Comparison of ENCODE assay signal across 17 cellular contexts in genomic region chr4:8414377-8414776, GRCh38. TPM values are rescaled to one million over a fixed set of nuclear protein-coding genes. Genes with fewer than 3 reads are reported as not detected.
DNase-seq lines count a peak whose midpoint lies in the region; ATAC-seq and TF ChIP-seq lines count a peak whose summit lies in the region.
"Had no signal": no experiment of that assay in that cellular context is flagged by ENCODE, and none has a peak within 500 bp of the region (broad histone marks: within the 10 kb centered on the region; RNA-seq: fewer than 3 reads in every experiment).

No MANE protein-coding gene starts in this region.

- no peak overlapping the region for H3K4me3 ChIP-seq in MG63
- H3K4me3 ChIP-seq: vagina had no signal

- no TSS peak for BruUV-seq in MCF 10A (replicated peaks; lab: Mats Ljungman, UMichigan)

- CTCF ChIA-PET in activated naive CD4-positive, alpha-beta T cell treated with anti-CD3 and anti-CD28 coated beads, Interleukin-2, amount 10 ng/mL, durations not matched to agents 7 days and 5 days (lab: Charles Lee), result interaction anchor here (1.9 kb wide), 1 partner anchor 11 kb away, joined by 6 read pairs; no protein-coding TSS in a partner anchor
- CTCF ChIA-PET in MCF 10A (lab: Yijun Ruan, JAX), result interaction anchor here (1.9 kb wide), 1 partner anchor 11 kb away, joined by 5 read pairs; no protein-coding TSS in a partner anchor

- H3K36me3 ChIP-seq in MG63, result peaks cover 6% of the 10 kb centered on the region

- no peaks in the 10 kb centered on the region for H3K27me3 Mint-ChIP-seq in activated naive CD4-positive, alpha-beta T cell treated with anti-CD3 and anti-CD28 coated beads, Interleukin-2, amount 10 ng/mL, durations not matched to agents 7 days and 5 days
- H3K27me3 Mint-ChIP-seq in MCF 10A (ENCODE audit: insufficient read depth, unreplicated experiment), result no peaks in the 10 kb centered on the region
- H3K27me3 Mint-ChIP-seq: stimulated activated naive B cell treated with anti-CD40 and anti-IgM and Interleukin-4, amounts not matched to agents 10 μg/mL and 1 μg/mL and 100 μg/mL, for 72 hours had no signal

- TF ChIP-seq CTCF in MCF 10A (IDR thresholded peaks at IDR 0.05; ENCODE audit: unreplicated experiment), result no peak

- H3K9me3 ChIP-seq in MG63, result no peaks in the 10 kb centered on the region
- H3K9me3 ChIP-seq: vagina had no signal

- peaks cover 18% of the 10 kb centered on the region for H3K4me1 Mint-ChIP-seq in activated naive CD4-positive, alpha-beta T cell treated with anti-CD3 and anti-CD28 coated beads, Interleukin-2, amount 10 ng/mL, durations not matched to agents 7 days and 5 days
- peaks cover 70% of the 10 kb centered on the region for H3K4me1 Mint-ChIP-seq in stimulated activated effector memory CD8-positive, alpha-beta T cell treated with anti-CD3 and anti-CD28 coated beads, Interleukin-12 subunit alpha, Interleukin-12 subunit beta, amount 100 ng/mL, for 72 hours
- peaks cover 3% of the 10 kb centered on the region for H3K4me1 Mint-ChIP-seq in MCF 10A (ENCODE audit: insufficient read depth, unreplicated experiment)

- peaks cover 9% of the 10 kb centered on the region for H3K36me3 Mint-ChIP-seq in activated naive CD4-positive, alpha-beta T cell treated with anti-CD3 and anti-CD28 coated beads, Interleukin-2, amount 10 ng/mL, durations not matched to agents 7 days and 5 days
- peaks cover 68% of the 10 kb centered on the region for H3K36me3 Mint-ChIP-seq in stimulated activated effector memory CD8-positive, alpha-beta T cell treated with anti-CD3 and anti-CD28 coated beads, Interleukin-12 subunit alpha, Interleukin-12 subunit beta, amount 100 ng/mL, for 72 hours
- H3K36me3 Mint-ChIP-seq in MCF 10A (ENCODE audit: insufficient read depth, unreplicated experiment), result peaks cover 21% of the 10 kb centered on the region

- peak; percentile 75 for ATAC-seq in stimulated activated effector memory CD8-positive, alpha-beta T cell treated with anti-CD3 and anti-CD28 coated beads, Interleukin-12 subunit alpha, Interleukin-12 subunit beta, amount 100 ng/mL, for 72 hours
- ATAC-seq: stimulated activated naive B cell treated with anti-CD40 and anti-IgM and Interleukin-4, amounts not matched to agents 10 μg/mL and 1 μg/mL and 100 μg/mL, for 72 hours had no signal

- no peak overlapping the region for H3K4me3 Mint-ChIP-seq in activated naive CD4-positive, alpha-beta T cell treated with anti-CD3 and anti-CD28 coated beads, Interleukin-2, amount 10 ng/mL, durations not matched to agents 7 days and 5 days
- H3K4me3 Mint-ChIP-seq in stimulated activated effector memory CD8-positive, alpha-beta T cell treated with anti-CD3 and anti-CD28 coated beads, Interleukin-12 subunit alpha, Interleukin-12 subunit beta, amount 100 ng/mL, for 72 hours, result peak overlapping the region; percentile 43
- H3K4me3 Mint-ChIP-seq in MCF 10A (ENCODE audit: unreplicated experiment), result no peak overlapping the region
- H3K4me3 Mint-ChIP-seq: nephron; stimulated activated naive B cell treated with anti-CD40 and anti-IgM and Interleukin-4, amounts not matched to agents 10 μg/mL and 1 μg/mL and 100 μg/mL, for 72 hours had no signal

- no peaks in the 10 kb centered on the region for H3K27me3 ChIP-seq in MG63
- H3K27me3 ChIP-seq: vagina had no signal

- no peaks in the 10 kb centered on the region for H3K9me3 Mint-ChIP-seq in activated naive CD4-positive, alpha-beta T cell treated with anti-CD3 and anti-CD28 coated beads, Interleukin-2, amount 10 ng/mL, durations not matched to agents 7 days and 5 days
- no peaks in the 10 kb centered on the region for H3K9me3 Mint-ChIP-seq in stimulated activated effector memory CD8-positive, alpha-beta T cell treated with anti-CD3 and anti-CD28 coated beads, Interleukin-12 subunit alpha, Interleukin-12 subunit beta, amount 100 ng/mL, for 72 hours
- H3K9me3 Mint-ChIP-seq in MCF 10A (ENCODE audit: unreplicated experiment), result no peaks in the 10 kb centered on the region
- H3K9me3 Mint-ChIP-seq: nephron; stimulated activated naive B cell treated with anti-CD40 and anti-IgM and Interleukin-4, amounts not matched to agents 10 μg/mL and 1 μg/mL and 100 μg/mL, for 72 hours had no signal

- H3K27ac Mint-ChIP-seq in activated naive CD4-positive, alpha-beta T cell treated with anti-CD3 and anti-CD28 coated beads, Interleukin-2, amount 10 ng/mL, durations not matched to agents 7 days and 5 days, result no peak overlapping the region
- peak overlapping the region; percentile 89 for H3K27ac Mint-ChIP-seq in stimulated activated effector memory CD8-positive, alpha-beta T cell treated with anti-CD3 and anti-CD28 coated beads, Interleukin-12 subunit alpha, Interleukin-12 subunit beta, amount 100 ng/mL, for 72 hours
- no peak overlapping the region for H3K27ac Mint-ChIP-seq in MCF 10A (ENCODE audit: low read depth, unreplicated experiment)
- H3K27ac Mint-ChIP-seq: nephron; stimulated activated naive B cell treated with anti-CD40 and anti-IgM and Interleukin-4, amounts not matched to agents 10 μg/mL and 1 μg/mL and 100 μg/mL, for 72 hours had no signal

- DNase-seq in activated gamma-delta T cell (lab: John Stamatoyannopoulos, UW), result peak; percentile 28
- DNase-seq in activated gamma-delta T cell treated with Interleukin-2 at 50 U/mL for 16 hours, result no peak
- peak; percentile 69 for DNase-seq in activated CD4-positive, alpha-beta T cell treated with anti-CD3 and anti-CD28 coated beads for 48 hours
- peak; percentile 45 for DNase-seq in activated naive CD4-positive, alpha-beta T cell treated with anti-CD3 and anti-CD28 coated beads, Interleukin-2, amount 10 ng/mL, durations not matched to agents 7 days and 5 days
- peak; percentile 49 to 74 for DNase-seq in stimulated activated effector memory CD8-positive, alpha-beta T cell treated with anti-CD3 and anti-CD28 coated beads, Interleukin-12 subunit alpha, Interleukin-12 subunit beta, amount 100 ng/mL, for 72 hours (ENCODE audit: low spot score in 2 of 2)
- no peak for DNase-seq in NCI-H1694 treated with DMSO at 0.1 percent for 48 hours (lab: John Stamatoyannopoulos, UW)
- no peak for DNase-seq in MCF 10A (ENCODE audit: unreplicated experiment)
- DNase-seq in MG63, result no peak
- DNase-seq: COR-L47; effector CD4-positive, alpha-beta T cell; GDM1; NCI-H774; retina; stimulated activated naive B cell treated with anti-CD40 and anti-IgM and Interleukin-4, amounts not matched to agents 10 μg/mL and 1 μg/mL and 100 μg/mL, for 72 hours; T1000 had no signal

- intact Hi-C loops in MCF 10A (cut with micrococcal nuclease), result no loop called here

- POLR2A ChIA-PET in MCF 10A (lab: Yijun Ruan, JAX), result interaction anchor here (2.0 kb wide), 1 partner anchor 13 kb away, joined by 7 read pairs; no protein-coding TSS in a partner anchor

RNA-seq across cellular contexts. Expression of gene ACOX3, which starts 26.1 kb away (rescaled TPM):
- 17.9 TPM in 2 replicates for total RNA-seq in MCF 10A (2022)
- 20.3 and 33.2 TPM in 2 replicates for total RNA-seq in MG63 (2014; rRNA removed; shearing (Covaris generic); ENCODE audit: low replicate concordance)

RNA-seq across cellular contexts. Expression of gene TRMT44, which starts 26.2 kb away (rescaled TPM):
- total RNA-seq in MCF 10A (2022), result 23.2 and 24.4 TPM in 2 replicates
- total RNA-seq in MG63 (2014; rRNA removed; shearing (Covaris generic); ENCODE audit: low replicate concordance), result 3.2 and 13.4 TPM in 2 replicates

Comparison
In these comparisons a context has a peak if more than half of its experiments do, and no peak if none do; other contexts are left out.
1. DNase-seq: peak in activated gamma-delta T cell (single experiment), activated CD4-positive, alpha-beta T cell treated with anti-CD3 and anti-CD28 coated beads for 48 hours (single experiment), activated naive CD4-positive, alpha-beta T cell treated with anti-CD3 and anti-CD28 coated beads, Interleukin-2, amount 10 ng/mL, durations not matched to agents 7 days and 5 days (single experiment) and stimulated activated effector memory CD8-positive, alpha-beta T cell treated with anti-CD3 and anti-CD28 coated beads, Interleukin-12 subunit alpha, Interleukin-12 subunit beta, amount 100 ng/mL, for 72 hours (2 of 2); none in activated gamma-delta T cell treated with Interleukin-2 at 50 U/mL for 16 hours (single experiment), NCI-H1694 treated with DMSO at 0.1 percent for 48 hours (single experiment), MCF 10A (single experiment) and MG63 (single experiment).